ENCODE assay signal across 20 cellular contexts in genomic region chr11:96179905-96180304, GRCh38.
DNase-seq lines count a peak whose midpoint lies in the region; ATAC-seq, FAIRE-seq and TF ChIP-seq lines count a peak whose summit lies in the region.
"Had no signal": no experiment of that assay in that cellular context is flagged by ENCODE, and none has a peak within 500 bp of the region (broad histone marks: within the 10 kb centered on the region; RNA-seq: fewer than 3 reads in every experiment).

No MANE protein-coding gene starts in this region.

- H3K36me3 ChIP-seq in iPS-20b (ENCODE audit: insufficient read depth, low read depth, low read length) (no peaks in the 10 kb centered on the region), smooth muscle cell (ENCODE audit: low read depth) (no peaks in the 10 kb centered on the region)
- H3K36me3 ChIP-seq: pancreas had no signal

- ATAC-seq in GM18498 (IDR thresholded peaks at IDR 0.05; ENCODE audit: unreplicated experiment) (peak; percentile 57), GM19468 (IDR thresholded peaks at IDR 0.05; ENCODE audit: extremely low read depth, unreplicated experiment) (peak; percentile 35), HG03342 (IDR thresholded peaks at IDR 0.05; ENCODE audit: unreplicated experiment) (peak; percentile 43)
- ATAC-seq: K562, left cardiac atrium, mucosa of descending colon, pancreas, SK-N-SH treated with all-trans-retinoic acid at 6 μM for 48 hours had no signal

- WGBS in smooth muscle cell (ENCODE audit: low lambda C conversion rate): 96% methylated on average over 4 of the region's 4 CpGs

- H3K4me1 ChIP-seq in iPS-20b (ENCODE audit: insufficient read depth, low read length) (peaks cover 13% of the 10 kb centered on the region), smooth muscle cell (ENCODE audit: low read depth) (no peaks in the 10 kb centered on the region)
- H3K4me1 ChIP-seq: pancreas had no signal

- H3K9ac ChIP-seq in iPS-20b (ENCODE audit: low read depth, low read length): peak overlapping the region; percentile 46; the same call in 1 of the 2 replicates
- no peak overlapping the region for H3K9ac ChIP-seq in smooth muscle cell (ENCODE audit: low read depth)

- peaks cover 5% of the 10 kb centered on the region for H3F3A ChIP-seq in smooth muscle cell (ENCODE audit: low read depth)

- H3K79me2 ChIP-seq in smooth muscle cell (ENCODE audit: low read depth): peaks cover 82% of the 10 kb centered on the region

- no peaks in the 10 kb centered on the region for H4K20me1 ChIP-seq in smooth muscle cell (ENCODE audit: low read depth)

- TF ChIP-seq CTCF in smooth muscle cell (IDR thresholded peaks at IDR 0.05; ENCODE audit: borderline replicate concordance, insufficient read depth, poor library complexity, severe bottlenecking): no peak

- H3K27me3 ChIP-seq in iPS-20b (ENCODE audit: insufficient read depth, low read length) (no peaks in the 10 kb centered on the region), smooth muscle cell (ENCODE audit: low read depth) (no peaks in the 10 kb centered on the region)
- H3K27me3 ChIP-seq: pancreas had no signal

- FAIRE-seq in frontal cortex (lab: Jason Lieb, UNC): no peak
- FAIRE-seq: D721Med, H54, K562, pancreas had no signal

- DNase-seq in frontal cortex (ENCODE audit: low spot score in 2 of 2) (no peak), NCI-H226 (no peak), NCI-H69 (lab: John Stamatoyannopoulos, UW) (no peak), smooth muscle cell (lab: John Stamatoyannopoulos, UW; ENCODE audit: unreplicated experiment) (no peak)
- DNase-seq: GF-D8; left cardiac atrium; mucosa of descending colon; NCI-H1048; NCI-H2081; NCI-H524 treated with DMSO at 0.1 percent for 48 hours; pancreas; stimulated activated CD4-positive, alpha-beta T cell treated with anti-CD3 and anti-CD28 coated beads, Interleukin-4, amount 100 ng/mL, for 1 hour had no signal

- no peak overlapping the region for H2AFZ ChIP-seq in smooth muscle cell (ENCODE audit: low read depth)

- H3K9me3 ChIP-seq in iPS-20b (ENCODE audit: insufficient read depth, low read depth, low read length) (no peaks in the 10 kb centered on the region), smooth muscle cell (replicated peaks; ENCODE audit: low read depth) (no peaks in the 10 kb centered on the region)
- H3K9me3 ChIP-seq: mucosa of descending colon, pancreas had no signal

- no peak overlapping the region for H3K4me3 ChIP-seq in iPS-20b (ENCODE audit: low read length)
- no peak overlapping the region for H3K4me3 ChIP-seq in smooth muscle cell
- H3K4me3 ChIP-seq: K562, mucosa of descending colon, pancreas had no signal

- H3K4me2 ChIP-seq in smooth muscle cell: no peak overlapping the region

- H3K27ac ChIP-seq in iPS-20b (ENCODE audit: low read length) (no peak overlapping the region), smooth muscle cell (ENCODE audit: low read depth) (no peak overlapping the region)
- H3K27ac ChIP-seq: pancreas had no signal
